ENCODE assay signal across 22 cellular contexts in the genomic region with DNA sequence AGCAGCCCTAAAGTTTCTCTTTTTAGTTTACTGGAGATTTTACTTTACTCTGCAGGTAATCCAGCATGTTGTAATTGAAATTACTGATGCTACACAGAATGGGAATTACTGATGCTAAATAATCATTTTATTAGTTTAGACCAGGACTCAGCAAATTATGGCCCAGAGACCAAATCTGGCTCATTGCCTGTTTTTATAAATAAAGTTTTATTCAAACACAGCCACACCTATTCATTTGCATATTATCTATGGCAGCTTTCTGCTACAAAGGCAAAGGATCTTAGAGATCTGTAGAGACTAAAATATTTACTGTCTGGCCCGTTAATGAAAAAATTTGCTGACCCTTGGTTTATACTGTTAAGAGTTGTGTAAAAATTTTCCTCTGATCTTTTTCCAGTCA.
DNase-seq lines count a peak whose midpoint lies in the region; ATAC-seq, FAIRE-seq and TF ChIP-seq lines count a peak whose summit lies in the region.
"Had no signal": no experiment of that assay in that cellular context is flagged by ENCODE, and none has a peak within 500 bp of the region (broad histone marks: within the 10 kb centered on the region; RNA-seq: fewer than 3 reads in every experiment).

No MANE protein-coding gene starts in this region.

- intact Hi-C loops in PC-9 (cut with micrococcal nuclease; ENCODE audit: unreplicated experiment): no loop called here
- intact Hi-C loops in K562 (cut with micrococcal nuclease): no loop called here

- CTCF ChIA-PET in PC-9 (lab: Charles Lee) (no interaction called here), K562 (lab: Yijun Ruan, JAX; ENCODE audit: low intra/inter-chr PET ratio) (no interaction called here)

- H3K4me3 ChIP-seq in PC-9 (no peak overlapping the region), K562 (no peak overlapping the region)
- H3K4me3 ChIP-seq: BLaER1 had no signal

- H3K27ac ChIP-seq in PC-9 (0 out of 2 replicates have a peak overlapping the region, but pooled peaks have one; percentile 14), K562 (ENCODE audit: extremely low read depth, low read depth, low read length) (no peak overlapping the region)
- H3K27ac ChIP-seq: BLaER1 had no signal

- TF ChIP-seq POLR2A in K562 (conservative IDR thresholded peaks at IDR 0.05): no peak

- TF ChIP-seq CTCF in PC-9 (conservative IDR thresholded peaks at IDR 0.05): no peak
- no peak for TF ChIP-seq CTCF in K562 (IDR thresholded peaks at IDR 0.05 in 2 of 3, conservative IDR thresholded peaks at IDR 0.05 in 1 of 3; ENCODE audit: insufficient read depth in 2 of 3, low read depth in 1 of 3, low read length in 3 of 3)

- H3K4me2 ChIP-seq in PC-9 (no peak overlapping the region), K562 (ENCODE audit: insufficient read depth, low read length) (no peak overlapping the region)
- H3K4me2 ChIP-seq: BLaER1 had no signal

- POLR2A ChIA-PET in PC-9 (lab: Charles Lee; ENCODE audit: unreplicated experiment): no interaction called here
- POLR2A ChIA-PET in K562 (lab: Yijun Ruan, JAX): interaction anchor here (0.6 kb wide), 1 partner anchor 32 kb away, joined by 3 read pairs; no protein-coding TSS in a partner anchor

- peaks cover 40% of the 10 kb centered on the region; the same call in 1 of the 2 replicates for H3F3A ChIP-seq in PC-9 (ENCODE audit: insufficient read depth, low read depth)

- TF ChIP-seq RAD21 in K562 (CRISPR knock-in tag; conservative IDR thresholded peaks at IDR 0.05 in 1 of 2, IDR thresholded peaks at IDR 0.05 in 1 of 2): no peak

- no peak for TF ChIP-seq EP300 in K562 (IDR thresholded peaks at IDR 0.05; ENCODE audit: low read length)

- no peak overlapping the region for H3K9ac ChIP-seq in K562 (ENCODE audit: insufficient read depth in 1 of 2, low read depth in 2 of 2, low read length in 2 of 2)
- H3K9ac ChIP-seq: BLaER1 had no signal

- WGBS in K562 (ENCODE audit: insufficient coverage, low coverage, missing lambda C conversion rate): 17% methylated on average over 1 of the region's 1 CpG

- 0 out of 2 replicates have a peak, but pooled peaks cover 6% of the 10 kb centered on the region for H4K20me1 ChIP-seq in PC-9 (ENCODE audit: insufficient read depth)
- H4K20me1 ChIP-seq in K562 (replicated peaks; ENCODE audit: control insufficient read depth, insufficient read depth, low read length): no peaks in the 10 kb centered on the region
- H4K20me1 ChIP-seq: BLaER1 had no signal

- BruUV-seq in PC-9 (replicated peaks; lab: Mats Ljungman, UMichigan) (no TSS peak), K562 (replicated peaks; lab: Mats Ljungman, UMichigan) (no TSS peak)

- no peak for FAIRE-seq in K562 (lab: Jason Lieb, UNC)
- FAIRE-seq: A204.1 had no signal

- DNase-seq in NAMALWA (ENCODE audit: low spot score) (peak; percentile 5), PC-9 (no peak), K562 (ENCODE audit: extremely low read depth in 1 of 4, low spot score in 3 of 4) (no peak), NCI-H69 (lab: John Stamatoyannopoulos, UW) (no peak)
- DNase-seq: 8988T; ACHN; BE2C; C1 segment of cervical spinal cord; CD4-positive, alpha-beta memory T cell; CD4-positive, CD25-positive, alpha-beta regulatory T cell; CD8-positive, alpha-beta memory T cell; COR-L47; DMS 273 treated with DMSO at 0.1 percent for 48 hours; DMS153; DMS53; DMS79; DND-41; EL; GDM1 had no signal

- in situ Hi-C loops in K562 (cut with MboI): no loop called here

- H3K79me2 ChIP-seq in PC-9 (ENCODE audit: low read depth) (peaks cover 23% of the 10 kb centered on the region), K562 (ENCODE audit: control insufficient read depth, insufficient read depth, low read length) (no peaks in the 10 kb centered on the region)

- H3K27me3 ChIP-seq in PC-9 (ENCODE audit: insufficient read depth, low read depth) (no peaks in the 10 kb centered on the region), K562 (ENCODE audit: control insufficient read depth in 2 of 2, insufficient read depth in 2 of 2, low read length in 2 of 2) (no peaks in the 10 kb centered on the region)
- H3K27me3 ChIP-seq: BE2C, BLaER1 had no signal

- H3K4me1 ChIP-seq in PC-9 (replicated peaks; ENCODE audit: insufficient read depth) (no peaks in the 10 kb centered on the region), K562 (replicated peaks in 1 of 2; ENCODE audit: control insufficient read depth in 2 of 2, insufficient read depth in 2 of 2, low read length in 2 of 2) (no peaks in the 10 kb centered on the region)
- H3K4me1 ChIP-seq: BE2C had no signal

- H3K36me3 ChIP-seq in PC-9 (ENCODE audit: low read depth) (peaks cover 13% of the 10 kb centered on the region; the same call in 1 of the 2 replicates), K562 (ENCODE audit: control insufficient read depth, insufficient read depth, low read length) (no peaks in the 10 kb centered on the region)
- H3K36me3 ChIP-seq: BE2C had no signal

- ATAC-seq in K562 (no peak), GM18861 (IDR thresholded peaks at IDR 0.05; ENCODE audit: unreplicated experiment) (no peak)

- no peaks in the 10 kb centered on the region for H3K9me1 ChIP-seq in K562 (ENCODE audit: control insufficient read depth, insufficient read depth, low read length)

- H3K9me3 ChIP-seq in PC-9 (ENCODE audit: insufficient read depth, low read depth): no peaks in the 10 kb centered on the region
- no peaks in the 10 kb centered on the region for H3K9me3 ChIP-seq in K562 (replicated peaks; ENCODE audit: control insufficient read depth, insufficient read depth, low read depth, low read length)
- H3K9me3 ChIP-seq: BE2C had no signal

- H2AFZ ChIP-seq in PC-9 (no peak overlapping the region), K562 (ENCODE audit: low read depth, low read length) (no peak overlapping the region)

- H3K9me2 ChIP-seq in PC-9 (ENCODE audit: insufficient read depth): no peaks in the 10 kb centered on the region

TF ChIP-seq in K562, 482 proteins besides CTCF, POLR2A, EP300 and RAD21 (continues in another document):
- TF ChIP-seq NFIC (IDR thresholded peaks at IDR 0.05) (0 out of 2 replicates have a peak, but pooled peaks have one; percentile 18), SLC30A9 (CRISPR knock-in tag; IDR thresholded peaks at IDR 0.05) (no peak), PPARD (CRISPR knock-in tag; IDR thresholded peaks at IDR 0.05) (no peak), NCOA6 (IDR thresholded peaks at IDR 0.05) (no peak), ZNF212 (CRISPR knock-in tag; IDR thresholded peaks at IDR 0.05) (no peak), ZKSCAN3 (CRISPR knock-in tag; IDR thresholded peaks at IDR 0.05) (no peak), HDAC8 (tag; IDR thresholded peaks at IDR 0.05) (no peak)
- TF ChIP-seq, protein P1, sequence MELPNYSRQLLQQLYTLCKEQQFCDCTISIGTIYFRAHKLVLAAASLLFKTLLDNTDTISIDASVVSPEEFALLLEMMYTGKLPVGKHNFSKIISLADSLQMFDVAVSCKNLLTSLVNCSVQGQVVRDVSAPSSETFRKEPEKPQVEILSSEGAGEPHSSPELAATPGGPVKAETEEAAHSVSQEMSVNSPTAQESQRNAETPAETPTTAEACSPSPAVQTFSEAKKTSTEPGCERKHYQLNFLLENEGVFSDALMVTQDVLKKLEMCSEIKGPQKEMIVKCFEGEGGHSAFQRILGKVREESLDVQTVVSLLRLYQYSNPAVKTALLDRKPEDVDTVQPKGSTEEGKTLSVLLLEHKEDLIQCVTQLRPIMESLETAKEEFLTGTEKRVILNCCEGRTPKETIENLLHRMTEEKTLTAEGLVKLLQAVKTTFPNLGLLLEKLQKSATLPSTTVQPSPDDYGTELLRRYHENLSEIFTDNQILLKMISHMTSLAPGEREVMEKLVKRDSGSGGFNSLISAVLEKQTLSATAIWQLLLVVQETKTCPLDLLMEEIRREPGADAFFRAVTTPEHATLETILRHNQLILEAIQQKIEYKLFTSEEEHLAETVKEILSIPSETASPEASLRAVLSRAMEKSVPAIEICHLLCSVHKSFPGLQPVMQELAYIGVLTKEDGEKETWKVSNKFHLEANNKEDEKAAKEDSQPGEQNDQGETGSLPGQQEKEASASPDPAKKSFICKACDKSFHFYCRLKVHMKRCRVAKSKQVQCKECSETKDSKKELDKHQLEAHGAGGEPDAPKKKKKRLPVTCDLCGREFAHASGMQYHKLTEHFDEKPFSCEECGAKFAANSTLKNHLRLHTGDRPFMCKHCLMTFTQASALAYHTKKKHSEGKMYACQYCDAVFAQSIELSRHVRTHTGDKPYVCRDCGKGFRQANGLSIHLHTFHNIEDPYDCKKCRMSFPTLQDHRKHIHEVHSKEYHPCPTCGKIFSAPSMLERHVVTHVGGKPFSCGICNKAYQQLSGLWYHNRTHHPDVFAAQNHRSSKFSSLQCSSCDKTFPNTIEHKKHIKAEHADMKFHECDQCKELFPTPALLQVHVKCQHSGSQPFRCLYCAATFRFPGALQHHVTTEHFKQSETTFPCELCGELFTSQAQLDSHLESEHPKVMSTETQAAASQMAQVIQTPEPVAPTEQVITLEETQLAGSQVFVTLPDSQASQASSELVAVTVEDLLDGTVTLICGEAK (IDR thresholded peaks at IDR 0.05): peak; percentile 89
- TF ChIP-seq, protein P1 (CRISPR knock-in tag; IDR thresholded peaks at IDR 0.05): peak; percentile 75
